Comparison of ENCODE assay signal across 18 cellular contexts in genomic region chr1:20630730-20631129, GRCh38. TPM values are rescaled to one million over a fixed set of nuclear protein-coding genes. Genes with fewer than 3 reads are reported as not detected.
A peak's percentile ranks its signal among the peaks of the same experiment; 100 is the strongest.
DNase-seq lines count a peak whose midpoint lies in the region; ATAC-seq, FAIRE-seq and TF ChIP-seq lines count a peak whose summit lies in the region.
"Had no signal": no experiment of that assay in that cellular context is flagged by ENCODE, and none has a peak within 500 bp of the region (broad histone marks: within the 10 kb centered on the region; RNA-seq: fewer than 3 reads in every experiment).

No MANE protein-coding gene starts in this region.

- H3K4me3 Mint-ChIP-seq in GM23338 (no peak overlapping the region), nephron (peak overlapping the region in 2 of 3 experiments; percentile 68 to 82)
- H3K4me3 Mint-ChIP-seq: CD8-positive, alpha-beta T cell; HFFc6 had no signal

- H3K9me3 Mint-ChIP-seq in GM23338 = peaks cover 37% of the 10 kb centered on the region
- H3K9me3 Mint-ChIP-seq in nephron = no peaks in the 10 kb centered on the region
- H3K9me3 Mint-ChIP-seq: HFFc6 had no signal

- no peaks in the 10 kb centered on the region for H3K9me3 ChIP-seq in A549
- peaks cover 8 to 9% of the 10 kb centered on the region in 2 experiments; a peak in 1 of 4 replicates for H3K9me3 ChIP-seq in H1 (ENCODE audit: insufficient read depth in 2 of 2, low read depth in 1 of 2, low read length in 1 of 2)
- no peaks in the 10 kb centered on the region for H3K9me3 ChIP-seq in smooth muscle cell (replicated peaks; ENCODE audit: low read depth)
- H3K9me3 ChIP-seq in HAP-1 = no peaks in the 10 kb centered on the region

- no peak overlapping the region for H3K14ac ChIP-seq in H1 (ENCODE audit: insufficient read length)

- no peak overlapping the region for H2BK12ac ChIP-seq in H1 (ENCODE audit: low read depth, low read length)

- H4K5ac ChIP-seq in H1 (ENCODE audit: insufficient read length, low read depth, low read length) = no peak overlapping the region

- TF ChIP-seq EP300 in A549 (IDR thresholded peaks at IDR 0.05) (no peak), H1 (IDR thresholded peaks at IDR 0.05; ENCODE audit: borderline replicate concordance in 1 of 2, low read depth in 2 of 2, low read length in 2 of 2) (no peak)

- H2BK20ac ChIP-seq in H1 (ENCODE audit: low read length) = no peak overlapping the region

- peaks cover 16% of the 10 kb centered on the region for H3K4me1 ChIP-seq in A549
- peaks cover 21% of the 10 kb centered on the region for H3K4me1 ChIP-seq in GM23338 (ENCODE audit: insufficient read depth)
- peaks cover 0 to 7% (median under 1%) of the 10 kb centered on the region in 4 experiments; a peak in 3 of 7 replicates for H3K4me1 ChIP-seq in H1 (replicated peaks in 1 of 4; ENCODE audit: control insufficient read depth in 3 of 4, insufficient read depth in 4 of 4, low read length in 3 of 4)
- no peaks in the 10 kb centered on the region for H3K4me1 ChIP-seq in smooth muscle cell (ENCODE audit: low read depth)
- H3K4me1 ChIP-seq in HAP-1 = peaks cover 24% of the 10 kb centered on the region

- POLR2A ChIA-PET in A549 (lab: Yijun Ruan, JAX) (no interaction called here), H1 (lab: Charles Lee; ENCODE audit: partially characterized antibody) (interaction anchor here (1.5 to 1.7 kb wide), 2 partner anchors 11 to 66 kb away, joined by 3 to 4 read pairs; no protein-coding TSS in a partner anchor), HEK293T (lab: Yijun Ruan, JAX) (no interaction called here)

- no peaks in the 10 kb centered on the region for H3K27me3 ChIP-seq in GM23338 (ENCODE audit: insufficient read depth)
- H3K27me3 ChIP-seq in H1 (replicated peaks in 1 of 4; ENCODE audit: control insufficient read depth in 3 of 4, extremely low read depth in 1 of 4, insufficient read depth in 3 of 4, low read length in 3 of 4) = peaks cover 0 to 5% (median 0%) of the 10 kb centered on the region in 4 experiments; a peak in 2 of 7 replicates
- no peaks in the 10 kb centered on the region for H3K27me3 ChIP-seq in smooth muscle cell (ENCODE audit: low read depth)
- H3K27me3 ChIP-seq in HAP-1 (ENCODE audit: low read depth) = no peaks in the 10 kb centered on the region

- H3K56ac ChIP-seq in H1 (replicated peaks; ENCODE audit: insufficient read length, low read depth, low read length) = no peak overlapping the region

- H3F3A ChIP-seq in GM23338 (replicated peaks; ENCODE audit: low read depth) (peaks cover 6% of the 10 kb centered on the region; the same call in 1 of the 2 replicates), smooth muscle cell (ENCODE audit: low read depth) (peaks cover 12% of the 10 kb centered on the region)

- H2BK15ac ChIP-seq in H1 (ENCODE audit: low read length) = no peak overlapping the region

- no peak for DNase-seq in A549 (ENCODE audit: low read depth in 1 of 2, low spot score in 1 of 2)
- no peak for DNase-seq in GM23338 (ENCODE audit: low spot score)
- DNase-seq in H1 (ENCODE audit: low read depth in 1 of 2, low spot score in 2 of 2) = no peak
- DNase-seq in smooth muscle cell (lab: John Stamatoyannopoulos, UW; ENCODE audit: unreplicated experiment) = no peak
- no peak for DNase-seq in HAP-1 (ENCODE audit: low spot score in 2 of 2)
- no peak for DNase-seq in HEK293T (ENCODE audit: extremely low spot score)
- DNase-seq: AML-193; Calu3; CD8-positive, alpha-beta T cell; DMS79 treated with DMSO at 0.1 percent for 48 hours; GF-D8; HCEC 1CT; HFFc6 had no signal

- H3K4me1 Mint-ChIP-seq in GM23338 (peaks cover 17% of the 10 kb centered on the region), nephron (peaks cover 32% of the 10 kb centered on the region)

- no peak overlapping the region for H3K18ac ChIP-seq in H1 (ENCODE audit: extremely low read depth, low read length)

- no peak for FAIRE-seq in A549 (lab: Jason Lieb, UNC)
- FAIRE-seq in H1 (lab: Jason Lieb, UNC) = no peak
- FAIRE-seq: HTR-8/SVneo had no signal

- H3K27me3 Mint-ChIP-seq in GM23338 (ENCODE audit: insufficient read depth, low read depth, poor library complexity) = peaks cover 11% of the 10 kb centered on the region
- no peaks in the 10 kb centered on the region for H3K27me3 Mint-ChIP-seq in nephron (ENCODE audit: low read depth)

- no peak overlapping the region for H2BK5ac ChIP-seq in H1 (ENCODE audit: low read depth, low read length)

- peaks cover 5% of the 10 kb centered on the region; the same call in 1 of the 2 replicates for H3K23me2 ChIP-seq in H1 (ENCODE audit: low read depth, low read length)

- no peak overlapping the region for H4K91ac ChIP-seq in H1 (replicated peaks; ENCODE audit: insufficient read length, low read length)

- TF ChIP-seq RAD21 in A549 (conservative IDR thresholded peaks at IDR 0.05 in 1 of 2, IDR thresholded peaks at IDR 0.05 in 1 of 2) (no peak), H1 (IDR thresholded peaks at IDR 0.05 in 1 of 2, conservative IDR thresholded peaks at IDR 0.05 in 1 of 2; ENCODE audit: low read depth in 2 of 2, low read length in 2 of 2) (no peak)

- WGBS in A549 (ENCODE audit: missing lambda C conversion rate) = 79% methylated on average over 4 of the region's 4 CpGs
- 90% methylated on average over 4 of the region's 4 CpGs; no CpG with 5 or more reads in 1 of the 2 experiments for WGBS in H1 (ENCODE audit: extremely low coverage in 1 of 2, insufficient coverage in 1 of 2, insufficient read length in 1 of 2, insufficient replicate concordance in 2 of 2, low coverage in 1 of 2, low lambda C conversion rate in 2 of 2, missing lambda C conversion rate in 1 of 2), 2 experiments
- WGBS in smooth muscle cell (ENCODE audit: low lambda C conversion rate) = 66% methylated on average over 4 of the region's 4 CpGs

- H4K8ac ChIP-seq in H1 (ENCODE audit: extremely low read depth, insufficient read depth, low read length) = no peak overlapping the region

- H3K79me1 ChIP-seq in H1 (ENCODE audit: low read depth, low read length) = no peaks in the 10 kb centered on the region

- H3K36me3 Mint-ChIP-seq in GM23338 (ENCODE audit: low read depth) = peaks cover 25% of the 10 kb centered on the region
- H3K36me3 Mint-ChIP-seq in nephron (ENCODE audit: low read depth) = no peaks in the 10 kb centered on the region
- H3K36me3 Mint-ChIP-seq: CD8-positive, alpha-beta T cell had no signal

- H3K4me3 ChIP-seq in A549 = no peak overlapping the region
- no peak overlapping the region for H3K4me3 ChIP-seq in GM23338
- H3K4me3 ChIP-seq in H1 (ENCODE audit: extremely low read depth in 1 of 4, insufficient read depth in 2 of 4, low read depth in 3 of 4, low read length in 4 of 4) = no peak overlapping the region
- no peak overlapping the region for H3K4me3 ChIP-seq in smooth muscle cell
- H3K4me3 ChIP-seq in HAP-1 = no peak overlapping the region

- H3K4ac ChIP-seq in H1 (replicated peaks; ENCODE audit: insufficient read length, low read depth, low read length) = no peak overlapping the region

- H3K27ac Mint-ChIP-seq in GM23338 = no peak overlapping the region
- H3K27ac Mint-ChIP-seq in nephron = peak overlapping the region in 2 of 3 experiments; percentile 62 to 69
- H3K27ac Mint-ChIP-seq: CD8-positive, alpha-beta T cell; HFFc6 had no signal

- no peak overlapping the region for H2BK120ac ChIP-seq in H1 (replicated peaks; ENCODE audit: low read depth, low read length)

- CTCF ChIA-PET in A549 (lab: Yijun Ruan, JAX) (interaction anchor here (0.7 to 5.9 kb wide), 7 partner anchors 9 to 107 kb away, joined by 3 to 90 read pairs (median 8); partner anchors contain the start of gene CDA), H1 (lab: Charles Lee; ENCODE audit: partially characterized antibody) (interaction anchor here (0.8 to 5.8 kb wide), 11 partner anchors 8 to 66 kb away, joined by 3 to 47 read pairs (median 5); partner anchors contain the start of gene CDA), HEK293T (lab: Yijun Ruan, JAX) (interaction anchor here (4.6 kb wide), 1 partner anchor 55 kb away, joined by 39 read pairs; no protein-coding TSS in a partner anchor)

- no peak for ATAC-seq in A549
- no peak for ATAC-seq in GM23338
- ATAC-seq: CD8-positive, alpha-beta T cell had no signal

- no peak overlapping the region for H3K4me2 ChIP-seq in A549
- H3K4me2 ChIP-seq in GM23338 = no peak overlapping the region
- no peak overlapping the region for H3K4me2 ChIP-seq in H1 (ENCODE audit: insufficient read depth in 1 of 2, low read depth in 2 of 2, low read length in 2 of 2)
- H3K4me2 ChIP-seq in smooth muscle cell = no peak overlapping the region
- H3K4me2 ChIP-seq: KMS-11 had no signal

- H3K27ac ChIP-seq in A549 (no peak overlapping the region), GM23338 (ENCODE audit: low read depth) (no peak overlapping the region), H1 (ENCODE audit: low read depth, low read length) (no peak overlapping the region), smooth muscle cell (ENCODE audit: low read depth) (no peak overlapping the region)
- H3K27ac ChIP-seq: C4-2B, KMS-11 had no signal

- H3K79me2 ChIP-seq in GM23338 (replicated peaks; ENCODE audit: insufficient read depth) (no peaks in the 10 kb centered on the region), H1 (ENCODE audit: control insufficient read depth in 1 of 2, insufficient read depth in 2 of 2, low read length in 2 of 2) (no peaks in the 10 kb centered on the region), smooth muscle cell (ENCODE audit: low read depth) (no peaks in the 10 kb centered on the region)

- H3K9ac ChIP-seq in H1 (replicated peaks in 1 of 4; ENCODE audit: extremely low read depth in 1 of 4, low read depth in 3 of 4, low read length in 3 of 4) (no peak overlapping the region), smooth muscle cell (ENCODE audit: low read depth) (no peak overlapping the region)
- H3K9ac ChIP-seq: KMS-11 had no signal

- H3K23ac ChIP-seq in H1 (ENCODE audit: insufficient read length) = no peak overlapping the region

- H2AFZ ChIP-seq in GM23338 (peak overlapping the region; percentile 28; the same call in 1 of the 2 replicates), H1 (ENCODE audit: low read length) (no peak overlapping the region), smooth muscle cell (ENCODE audit: low read depth) (no peak overlapping the region)

- peaks cover 13% of the 10 kb centered on the region; the same call in 1 of the 2 replicates for H3K36me3 ChIP-seq in GM23338 (ENCODE audit: insufficient read depth)
- peaks cover 0 to 2% (median 0%) of the 10 kb centered on the region in 4 experiments; a peak in 1 of 8 replicates for H3K36me3 ChIP-seq in H1 (ENCODE audit: control insufficient read depth in 2 of 4, insufficient read depth in 4 of 4, low read length in 3 of 4)
- no peaks in the 10 kb centered on the region for H3K36me3 ChIP-seq in smooth muscle cell (ENCODE audit: low read depth)
- no peaks in the 10 kb centered on the region for H3K36me3 ChIP-seq in HAP-1 (replicated peaks)

- H3K9me2 ChIP-seq in GM23338 (ENCODE audit: insufficient read depth) = 0 out of 2 replicates have a peak, but pooled peaks cover 6% of the 10 kb centered on the region

- in situ Hi-C loops in HAP-1 (cut with MboI; ENCODE audit: low sequenced_read_pairs) = no loop called here

- TF ChIP-seq CTCF in A549 (IDR thresholded peaks at IDR 0.05) = no peak
- no peak for TF ChIP-seq CTCF in GM23338 (conservative IDR thresholded peaks at IDR 0.05; ENCODE audit: low read depth in 2 of 2)
- no peak for TF ChIP-seq CTCF in H1 (IDR thresholded peaks at IDR 0.05; ENCODE audit: control extremely low read depth in 1 of 3, insufficient read depth in 1 of 3, low read depth in 1 of 3, low read length in 3 of 3)
- TF ChIP-seq CTCF in nephron (IDR thresholded peaks at IDR 0.05; ENCODE audit: unreplicated experiment in 3 of 3) = no peak
- no peak for TF ChIP-seq CTCF in smooth muscle cell (IDR thresholded peaks at IDR 0.05; ENCODE audit: borderline replicate concordance, insufficient read depth, poor library complexity, severe bottlenecking)

- TF ChIP-seq POLR2A in A549 (IDR thresholded peaks at IDR 0.05; ENCODE audit: low read length) (no peak), H1 (IDR thresholded peaks at IDR 0.05; ENCODE audit: control extremely low read depth in 1 of 2, low read depth in 2 of 2, low read length in 2 of 2) (no peak)

- no peak overlapping the region for H2AK5ac ChIP-seq in H1 (ENCODE audit: low read depth, low read length)

- no peaks in the 10 kb centered on the region for H4K20me1 ChIP-seq in GM23338 (replicated peaks; ENCODE audit: insufficient read depth)
- H4K20me1 ChIP-seq in H1 (replicated peaks in 1 of 2; ENCODE audit: control insufficient read depth in 1 of 2, insufficient read depth in 2 of 2, low read length in 2 of 2) = no peaks in the 10 kb centered on the region
- H4K20me1 ChIP-seq in smooth muscle cell (ENCODE audit: low read depth) = peaks cover 18% of the 10 kb centered on the region

RNA-seq across cellular contexts. Expression of gene PINK1, which starts 2.5 kb away (rescaled TPM):
- polyA plus RNA-seq in A549 (2011; rRNA removed) (18.9 and 19.9 TPM in 2 replicates), A549 (2017; fragmentation: RNase III; extraction: RNeasy Plus Mini Kit Qiagen cat#74134 plus additional on column Dnase treatment) (41.5 to 53.3 TPM (median 51.4 TPM) in 3 replicates), GM23338 (2016; fragmentation: Nextera tagmentation; extraction: Ambion mirVana) (18.3 and 20.8 TPM in 2 replicates), H1 (2011; rRNA removed) (16.1 and 21.0 TPM in 2 replicates), smooth muscle cell (57.7 and 63.3 TPM in 2 replicates)
- polyA plus RNA-seq in A549 (2012; cell fraction: cytosol; rRNA removed) = 24.1 and 29.5 TPM in 2 replicates
- 21.1 and 21.3 TPM in 2 replicates for polyA plus RNA-seq in A549 (2012; cell fraction: nucleus; rRNA removed)
- polyA minus RNA-seq in A549 (2011; rRNA and poly(A)+ RNA removed) = 8.2 and 9.6 TPM in 2 replicates
- total RNA-seq in GM23338 (2014; rRNA removed; shearing (Covaris generic)) = 34.5 and 42.7 TPM in 2 replicates
- total RNA-seq in H1 (2021; fragmentation: NEBNext Ultra II Directional; extraction: Animal tissue kit (Norgen Biotek cat#: 25700)) = 19.3 and 20.5 TPM in 2 replicates
- polyA plus RNA-seq in H1 (2011; cell fraction: cytosol; rRNA removed) = 24.1 TPM
- 18.1 TPM for polyA plus RNA-seq in H1 (2011; cell fraction: nucleus; rRNA removed)
- 13.9 to 22.3 TPM (median 20.0 TPM) in 4 replicates for polyA plus RNA-seq in H1 (2012, experiment 1 of 2)
- polyA plus RNA-seq in H1 (2012, experiment 2 of 2) = 14.5 TPM
- polyA plus RNA-seq in H1 (2013, experiment 1 of 2) = 12.1 TPM
- polyA plus RNA-seq in H1 (2013, experiment 2 of 2) = 12.0 TPM
- polyA minus RNA-seq in H1 (2011; rRNA and poly(A)+ RNA removed) = 8.6 and 13.2 TPM in 2 replicates
- 7.8 TPM for polyA minus RNA-seq in H1 (2011; cell fraction: cytosol; rRNA and poly(A)+ RNA removed)
- 5.9 TPM for polyA minus RNA-seq in H1 (2011; cell fraction: nucleus; rRNA and poly(A)+ RNA removed)
- 23.6 and 28.8 TPM in 2 replicates for total RNA-seq in smooth muscle cell

RNA-seq across cellular contexts. Expression of gene DDOST, which starts 30.4 kb away (rescaled TPM):
- polyA plus RNA-seq in A549 (2011; rRNA removed) = 231 and 258 TPM in 2 replicates
- 172 and 229 TPM in 2 replicates for polyA plus RNA-seq in A549 (2012; cell fraction: cytosol; rRNA removed)
- polyA plus RNA-seq in A549 (2012; cell fraction: nucleus; rRNA removed) = 154 and 173 TPM in 2 replicates
- 154 to 158 TPM (median 156 TPM) in 3 replicates for polyA plus RNA-seq in A549 (2017; fragmentation: RNase III; extraction: RNeasy Plus Mini Kit Qiagen cat#74134 plus additional on column Dnase treatment)
- polyA minus RNA-seq in A549 (2011; rRNA and poly(A)+ RNA removed) = 135 and 176 TPM in 2 replicates
- total RNA-seq in GM23338 (2014; rRNA removed; shearing (Covaris generic)) = 242 and 270 TPM in 2 replicates
- polyA plus RNA-seq in GM23338 (2016; fragmentation: Nextera tagmentation; extraction: Ambion mirVana) = 145 and 151 TPM in 2 replicates
- total RNA-seq in H1 (2021; fragmentation: NEBNext Ultra II Directional; extraction: Animal tissue kit (Norgen Biotek cat#: 25700)) = 253 and 260 TPM in 2 replicates
- 300 and 336 TPM in 2 replicates for polyA plus RNA-seq in H1 (2011; rRNA removed)
- polyA plus RNA-seq in H1 (2011; cell fraction: cytosol; rRNA removed) = 310 TPM
- 218 TPM for polyA plus RNA-seq in H1 (2011; cell fraction: nucleus; rRNA removed)
- polyA plus RNA-seq in H1 (2012, experiment 1 of 2) = 199 to 273 TPM (median 262 TPM) in 4 replicates
- 359 TPM for polyA plus RNA-seq in H1 (2012, experiment 2 of 2)
- 314 TPM for polyA plus RNA-seq in H1 (2013, experiment 1 of 2)
- polyA plus RNA-seq in H1 (2013, experiment 2 of 2) = 341 TPM
- polyA minus RNA-seq in H1 (2011; rRNA and poly(A)+ RNA removed) = 272 and 301 TPM in 2 replicates
- 158 TPM for polyA minus RNA-seq in H1 (2011; cell fraction: cytosol; rRNA and poly(A)+ RNA removed)
- polyA minus RNA-seq in H1 (2011; cell fraction: nucleus; rRNA and poly(A)+ RNA removed) = 100 TPM
- 267 and 312 TPM in 2 replicates for total RNA-seq in smooth muscle cell
- 353 and 439 TPM in 2 replicates for polyA plus RNA-seq in smooth muscle cell

RNA-seq across cellular contexts. Expression of gene CDA, which starts 41.8 kb away (rescaled TPM):
- polyA plus RNA-seq in A549 (2011; rRNA removed) (11.2 and 12.2 TPM in 2 replicates), A549 (2017; fragmentation: RNase III; extraction: RNeasy Plus Mini Kit Qiagen cat#74134 plus additional on column Dnase treatment) (35.6 to 48.7 TPM (median 44.6 TPM) in 3 replicates), GM23338 (2016; fragmentation: Nextera tagmentation; extraction: Ambion mirVana) (13.6 and 16.4 TPM in 2 replicates), H1 (2011; rRNA removed) (11.3 TPM in 2 replicates), smooth muscle cell (0.78 and 2.7 TPM in 2 replicates)
- polyA plus RNA-seq in A549 (2012; cell fraction: cytosol; rRNA removed) = 24.0 and 25.0 TPM in 2 replicates
- 15.2 and 17.4 TPM in 2 replicates for polyA plus RNA-seq in A549 (2012; cell fraction: nucleus; rRNA removed)
- polyA minus RNA-seq in A549 (2011; rRNA and poly(A)+ RNA removed) = 18.8 and 24.3 TPM in 2 replicates
- 1.7 and 2.5 TPM in 2 replicates for total RNA-seq in GM23338 (2014; rRNA removed; shearing (Covaris generic))
- 3.3 and 4.4 TPM in 2 replicates for total RNA-seq in H1 (2021; fragmentation: NEBNext Ultra II Directional; extraction: Animal tissue kit (Norgen Biotek cat#: 25700))
- 7.0 TPM for polyA plus RNA-seq in H1 (2011; cell fraction: cytosol; rRNA removed)
- polyA plus RNA-seq in H1 (2011; cell fraction: nucleus; rRNA removed) = 5.3 TPM
- 4.4 to 10.1 TPM (median 7.1 TPM) in 4 replicates for polyA plus RNA-seq in H1 (2012, experiment 1 of 2)
- polyA plus RNA-seq in H1 (2012, experiment 2 of 2) = 7.0 TPM
- polyA plus RNA-seq in H1 (2013, experiment 1 of 2) = 7.4 TPM
- polyA plus RNA-seq in H1 (2013, experiment 2 of 2) = 7.4 TPM
- polyA minus RNA-seq in H1 (2011; rRNA and poly(A)+ RNA removed) = 3.0 and 3.9 TPM in 2 replicates
- polyA minus RNA-seq in H1 (2011; cell fraction: cytosol; rRNA and poly(A)+ RNA removed) = 4.9 TPM
- polyA minus RNA-seq in H1 (2011; cell fraction: nucleus; rRNA and poly(A)+ RNA removed) = 2.2 TPM
- 0.58 TPM in 1 of 2 replicates, not detected in the other for total RNA-seq in smooth muscle cell
- total RNA-seq: CD8-positive, alpha-beta T cell; H4 had no signal

Comparison
In these comparisons a context has a peak if more than half of its experiments do, and no peak if none do; other contexts are left out.
1. Of the 18 proteins assayed by ChIP-seq in both H1 and A549: peak only in H1: none; only in A549: none; in both: MAFK; in neither: 17.